9 cellular contexts compared by ENCODE assay signal in the genomic region with DNA sequence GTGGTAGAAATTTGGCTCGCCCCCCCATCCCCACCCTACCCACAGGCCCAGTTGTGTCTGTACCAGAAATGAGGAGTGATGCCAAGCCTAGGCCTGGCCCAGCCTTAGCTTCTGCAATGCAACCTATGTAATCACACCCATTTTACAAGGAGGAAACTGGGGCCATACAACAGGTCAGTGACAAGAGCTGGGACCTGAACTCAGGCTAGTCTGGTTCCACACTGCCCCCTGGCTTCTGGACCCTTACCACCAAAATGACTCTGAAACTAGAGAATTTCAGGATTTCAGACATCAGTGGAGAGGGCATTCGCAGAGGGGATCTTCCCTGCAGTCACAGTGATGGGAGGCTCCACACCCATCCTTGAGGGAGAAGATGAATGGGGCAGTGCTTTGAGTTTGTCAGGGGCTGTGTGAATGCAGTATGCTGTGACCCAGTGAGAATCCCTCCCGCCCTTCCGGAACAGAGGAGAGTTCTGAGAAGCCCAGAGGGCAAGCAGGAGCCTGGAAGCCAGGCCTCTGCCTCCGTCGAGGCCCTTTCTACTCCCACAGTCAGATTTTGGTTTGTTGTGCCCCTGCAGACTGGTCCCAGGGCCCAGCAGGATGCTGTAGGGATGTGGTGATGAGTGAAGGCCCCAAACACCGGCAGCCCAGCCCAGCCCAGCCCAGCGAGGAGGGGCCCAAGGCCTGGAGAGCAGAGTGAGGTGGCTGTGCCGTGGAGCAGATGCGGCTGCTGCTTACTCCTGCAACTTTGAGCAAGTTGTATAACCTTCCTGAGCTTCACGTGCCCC. TPM values are rescaled to one million over a fixed set of nuclear protein-coding genes. Genes with fewer than 3 reads are reported as not detected.
DNase-seq lines count a peak whose midpoint lies in the region; ATAC-seq and TF ChIP-seq lines count a peak whose summit lies in the region.
"Had no signal": no experiment of that assay in that cellular context is flagged by ENCODE, and none has a peak within 500 bp of the region (broad histone marks: within the 10 kb centered on the region; RNA-seq: fewer than 3 reads in every experiment).

No MANE protein-coding gene starts in this region.

- peaks cover 27% of the 10 kb centered on the region for H3K4me1 Mint-ChIP-seq in CD14-positive monocyte

- POLR2A ChIA-PET in OCI-LY7 (lab: Charles Lee) = no interaction called here

- H3K9me3 ChIP-seq in OCI-LY7 (ENCODE audit: low read length) = no peaks in the 10 kb centered on the region
- no peaks in the 10 kb centered on the region for H3K9me3 ChIP-seq in ovary

- no peak for TF ChIP-seq POLR2A in ovary (IDR thresholded peaks at IDR 0.05)
- no peak for TF ChIP-seq POLR2A in lower leg skin (IDR thresholded peaks at IDR 0.05)

- H3K27ac Mint-ChIP-seq in CD14-positive monocyte = peak overlapping the region in 2 of 7 donors; percentile 18 to 76

- peaks cover 14% of the 10 kb centered on the region; the same call in 1 of the 2 replicates for H3K36me3 ChIP-seq in OCI-LY7 (ENCODE audit: insufficient read depth, low read length)
- no peaks in the 10 kb centered on the region for H3K36me3 ChIP-seq in ovary

- H3K4me1 ChIP-seq in OCI-LY7 (ENCODE audit: insufficient read depth, low read length, poor library complexity, severe bottlenecking) (peaks cover 16% of the 10 kb centered on the region), ovary (ENCODE audit: insufficient read depth) (peaks cover 17% of the 10 kb centered on the region)

- no peak overlapping the region for H3K4me2 ChIP-seq in OCI-LY7 (ENCODE audit: low read length)

- TF ChIP-seq CTCF in GM12873 (IDR thresholded peaks at IDR 0.05; ENCODE audit: insufficient read depth, low read depth, low read length, missing control alignments) (peak; percentile 47), OCI-LY7 (conservative IDR thresholded peaks at IDR 0.05; ENCODE audit: low read length) (peak; percentile 65), ovary (IDR thresholded peaks at IDR 0.05) (no peak), lower leg skin (IDR thresholded peaks at IDR 0.05) (no peak), CD14-positive monocyte (IDR thresholded peaks at IDR 0.05) (no peak)

- no peaks in the 10 kb centered on the region for H3K27me3 ChIP-seq in ovary

- peaks cover 0 to 2% (median 0%) of the 10 kb centered on the region in 3 donors for H3K27me3 Mint-ChIP-seq in CD14-positive monocyte (ENCODE audit: low read depth in 3 of 3)

- H3K4me3 Mint-ChIP-seq in CD14-positive monocyte = no peak overlapping the region

- 48 to 57% (median 51%) methylated on average over 11 of the region's 11 CpGs for WGBS in ovary, 3 donors
- 39 to 41% methylated on average over 9 to 11 of the region's 11 CpGs for WGBS in lower leg skin, 2 donors

- H3K4me3 ChIP-seq in OCI-LY7 (ENCODE audit: low read depth, low read length, poor library complexity, severe bottlenecking) (no peak overlapping the region), ovary (no peak overlapping the region), lower leg skin (ENCODE audit: low read depth, poor library complexity, severe bottlenecking) (no peak overlapping the region)
- H3K4me3 ChIP-seq: lung, SK-N-MC had no signal

- TF ChIP-seq EP300 in ovary (IDR thresholded peaks at IDR 0.05) = no peak

- DNase-seq in OCI-LY7 (ENCODE audit: low spot score) (peak; percentile 31), ovary (no peak), lower leg skin (ENCODE audit: low spot score in 2 of 2) (no peak), CD14-positive monocyte (ENCODE audit: low spot score) (no peak)

- H3K27ac ChIP-seq in OCI-LY7 (ENCODE audit: low read depth, low read length, poor library complexity, severe bottlenecking) (no peak overlapping the region), ovary (peak overlapping the region; percentile 28 to 55)
- H3K27ac ChIP-seq: SK-N-MC had no signal

- no peaks in the 10 kb centered on the region for H4K20me1 ChIP-seq in OCI-LY7 (ENCODE audit: insufficient read depth, low read length)

- intact Hi-C loops in OCI-LY7 (cut with micrococcal nuclease; ENCODE audit: unreplicated experiment) = no loop called here
- intact Hi-C loops in ovary (cut with DNase I) = no loop called here
- intact Hi-C loops in lower leg skin (cut with DNase I; ENCODE audit: low total_unique reads) = no loop called here
- intact Hi-C loops in CD14-positive monocyte (cut with micrococcal nuclease) = no loop called here

- H3K79me2 ChIP-seq in OCI-LY7 (ENCODE audit: insufficient read depth, low read depth, low read length) = no peaks in the 10 kb centered on the region

- H3K9me2 ChIP-seq in OCI-LY7 (ENCODE audit: insufficient read depth, low read length) = no peaks in the 10 kb centered on the region

- no peaks in the 10 kb centered on the region for H3K9me3 Mint-ChIP-seq in CD14-positive monocyte

- CTCF ChIA-PET in OCI-LY7 (lab: Charles Lee; ENCODE audit: unreplicated experiment) = no interaction called here

- BruUV-seq in OCI-LY7 (replicated peaks; lab: Mats Ljungman, UMichigan) = no TSS peak

- peaks cover 30 to 46% of the 10 kb centered on the region in 2 donors for H3K36me3 Mint-ChIP-seq in CD14-positive monocyte

- ATAC-seq in esophagus mucosa (peak; percentile 48), HG03045 (IDR thresholded peaks at IDR 0.05; ENCODE audit: unreplicated experiment) (no peak)

- no peak overlapping the region for H2AFZ ChIP-seq in OCI-LY7 (ENCODE audit: low read length)

RNA-seq across cellular contexts. Expression of gene MYL9, which starts 48.1 kb away (rescaled TPM):
- total RNA-seq in OCI-LY7 (2014; rRNA removed; shearing (Covaris generic)) = not detected in 2 replicates
- total RNA-seq in OCI-LY7 (2022) (not detected in 2 replicates), esophagus mucosa (28.8 TPM), ovary (1,000 to 10,000 TPM in 1 of 7 donors, 100 to 1,000 TPM in 5, 10 to 100 TPM in 1; 69.5 to 1,408 (median 681) TPM), lower leg skin (10 to 100 TPM; 14.9 to 69.9 (median 36.3) TPM)
- polyA plus RNA-seq in ovary (100 to 1,000 TPM; 269 to 691 TPM), CD14-positive monocyte (under 1 TPM; 0.08 to 0.20 TPM)

Comparison
In these comparisons a context has a peak if more than half of its experiments do, and no peak if none do; other contexts are left out.
1. CTCF ChIP-seq: peak in GM12873 (single experiment) and OCI-LY7 (single experiment); none in ovary (0 of 3), lower leg skin (0 of 3) and CD14-positive monocyte (single experiment).
2. RNA of gene MYL9, which starts 48.1 kb away (total RNA-seq): 69.5 to 1,408 TPM in ovary, 14.9 to 69.9 TPM in lower leg skin and 28.8 TPM in esophagus mucosa (single experiment); not detected in OCI-LY7; every median in the first group is over 10 times any median in the second.